ENCODE assay signal across 18 cellular contexts in the genomic region with DNA sequence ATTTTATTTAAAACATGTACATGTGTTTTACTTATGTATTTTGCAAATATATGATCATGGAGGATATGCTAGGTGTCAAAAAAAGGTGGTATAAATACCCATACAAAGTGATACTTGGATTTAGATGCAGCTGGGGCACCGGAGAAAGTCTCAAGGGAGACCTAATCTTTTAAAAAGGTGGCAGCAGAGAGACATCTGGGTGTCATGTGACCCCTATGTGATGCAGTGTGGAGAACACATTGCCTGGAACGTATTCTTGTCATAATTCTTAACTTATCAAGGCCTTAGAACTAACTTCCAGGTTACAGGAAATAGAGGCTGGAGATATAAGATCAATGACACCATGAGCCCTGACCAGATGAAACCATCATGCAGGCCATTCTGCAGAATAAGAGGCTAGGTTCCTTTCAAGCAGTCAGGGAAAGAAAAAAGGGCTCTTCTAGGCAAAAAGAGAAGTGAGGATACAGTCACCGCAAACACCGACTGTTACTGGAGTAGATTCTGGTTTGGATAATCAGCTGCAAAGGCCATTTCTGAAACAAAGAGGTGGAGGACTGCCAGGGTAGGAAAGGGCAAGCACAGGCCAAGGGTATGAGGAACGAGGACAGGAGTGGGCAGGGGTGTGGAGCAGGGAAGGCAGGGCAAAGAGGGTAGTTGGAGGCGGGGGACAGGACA.
DNase-seq lines count a peak whose midpoint lies in the region; ATAC-seq, FAIRE-seq and TF ChIP-seq lines count a peak whose summit lies in the region.
"Had no signal": no experiment of that assay in that cellular context is flagged by ENCODE, and none has a peak within 500 bp of the region (broad histone marks: within the 10 kb centered on the region; RNA-seq: fewer than 3 reads in every experiment).

No MANE protein-coding gene starts in this region.

- H3K27ac ChIP-seq in heart right ventricle (peak overlapping the region in 7 of 10 donors; percentile 13 to 80 (median 39)), OCI-LY1 (ENCODE audit: low read depth, low read length, poor library complexity, severe bottlenecking) (peak overlapping the region; percentile 83)
- H3K27ac ChIP-seq: adrenal gland, epithelial cell of prostate, gastrocnemius medialis, thoracic aorta, VCaP had no signal

- H3K27me3 ChIP-seq in heart right ventricle, result no peaks in the 10 kb centered on the region
- no peaks in the 10 kb centered on the region for H3K27me3 ChIP-seq in OCI-LY1 (ENCODE audit: insufficient read depth, low read length)
- H3K27me3 ChIP-seq: adrenal gland, gastrocnemius medialis had no signal

- H3K4me1 Mint-ChIP-seq in dendritic cell treated with granulocyte-macrophage colony-stimulating factor and Interleukin-4, amounts not matched to agents 40 ng/mL and 50 ng/mL, for 4 days (ENCODE audit: low read depth), result peaks cover 74% of the 10 kb centered on the region
- H3K4me1 Mint-ChIP-seq in stimulated activated memory B cell treated with anti-CD40 and anti-IgM and Interleukin-4, amounts not matched to agents 10 μg/mL and 1 μg/mL and 100 μg/mL, for 72 hours, result peaks cover 53% of the 10 kb centered on the region

- H3K4me3 ChIP-seq in heart right ventricle (no peak overlapping the region), OCI-LY1 (ENCODE audit: low read depth, low read length, poor library complexity, severe bottlenecking) (no peak overlapping the region)
- H3K4me3 ChIP-seq: adrenal gland, gastrocnemius medialis, thoracic aorta had no signal

- H3K4me3 Mint-ChIP-seq in dendritic cell treated with granulocyte-macrophage colony-stimulating factor and Interleukin-4, amounts not matched to agents 40 ng/mL and 50 ng/mL, for 4 days, result no peak overlapping the region
- peak overlapping the region; percentile 9 for H3K4me3 Mint-ChIP-seq in stimulated activated memory B cell treated with anti-CD40 and anti-IgM and Interleukin-4, amounts not matched to agents 10 μg/mL and 1 μg/mL and 100 μg/mL, for 72 hours
- H3K4me3 Mint-ChIP-seq: activated CD4-positive, alpha-beta memory T cell treated with anti-CD3 and anti-CD28 coated beads for 36 hours; T-helper 1 cell treated with Interleukin-12 subunit alpha and Interleukin-12 subunit beta and Interleukin-4 antibody, amounts not matched to agents 30 μg/mL and 1 μg/mL, for 36 hours had no signal

- peaks cover 0 to 91% (median 7%) of the 10 kb centered on the region in 9 donors for H3K36me3 ChIP-seq in heart right ventricle
- peaks cover 100% of the 10 kb centered on the region for H3K36me3 ChIP-seq in OCI-LY1 (ENCODE audit: insufficient read depth, low read length)
- H3K36me3 ChIP-seq: adrenal gland, gastrocnemius medialis had no signal

- no peak for DNase-seq in heart right ventricle
- no peak for DNase-seq in left ventricle myocardium superior
- no peak for DNase-seq in NCI-H1417 treated with DMSO at 0.1 percent for 48 hours (lab: John Stamatoyannopoulos, UW)
- no peak for DNase-seq in ACHN
- DNase-seq in D721Med (ENCODE audit: insufficient read length, low spot score), result no peak
- DNase-seq: activated CD4-positive, alpha-beta memory T cell treated with anti-CD3 and anti-CD28 coated beads for 36 hours; activated T-cell treated with anti-CD3 and anti-CD28 coated beads, Interleukin-2, amount 50 U/mL, for 1 hour; adrenal gland; gastrocnemius medialis; NCI-H1092; stimulated activated CD4-positive, alpha-beta T cell treated with anti-CD3 and anti-CD28 coated beads, Interleukin-12 subunit alpha, Interleukin-12 subunit beta, amount 100 ng/mL, for 4 hours had no signal

- H3F3A ChIP-seq in OCI-LY1 (ENCODE audit: insufficient read depth, low read length), result no peaks in the 10 kb centered on the region

- H3K4me2 ChIP-seq in OCI-LY1 (ENCODE audit: low read length), result no peak overlapping the region

- ATAC-seq in heart right ventricle (peak in 1 of 8 donors; percentile 13), left ventricle myocardium superior (no peak)
- peak; percentile 42 for ATAC-seq in stimulated activated memory B cell treated with anti-CD40 and anti-IgM and Interleukin-4, amounts not matched to agents 10 μg/mL and 1 μg/mL and 100 μg/mL, for 72 hours
- ATAC-seq: gastrocnemius medialis had no signal

- 0 out of 2 replicates have a peak, but pooled peaks cover 7% of the 10 kb centered on the region for H3K79me2 ChIP-seq in OCI-LY1 (ENCODE audit: insufficient read depth, low read length)

- FAIRE-seq in D721Med (lab: Jason Lieb, UNC), result no peak

- H3K27ac Mint-ChIP-seq in dendritic cell treated with granulocyte-macrophage colony-stimulating factor and Interleukin-4, amounts not matched to agents 40 ng/mL and 50 ng/mL, for 4 days, result peak overlapping the region; percentile 81
- peak overlapping the region; percentile 62 for H3K27ac Mint-ChIP-seq in stimulated activated memory B cell treated with anti-CD40 and anti-IgM and Interleukin-4, amounts not matched to agents 10 μg/mL and 1 μg/mL and 100 μg/mL, for 72 hours
- H3K27ac Mint-ChIP-seq: activated CD4-positive, alpha-beta memory T cell treated with anti-CD3 and anti-CD28 coated beads for 36 hours; T-helper 1 cell treated with Interleukin-12 subunit alpha and Interleukin-12 subunit beta and Interleukin-4 antibody, amounts not matched to agents 30 μg/mL and 1 μg/mL, for 36 hours had no signal

- H4K20me1 ChIP-seq in OCI-LY1 (ENCODE audit: insufficient read depth, low read length), result no peaks in the 10 kb centered on the region

- peaks cover 71% of the 10 kb centered on the region for H3K36me3 Mint-ChIP-seq in dendritic cell treated with granulocyte-macrophage colony-stimulating factor and Interleukin-4, amounts not matched to agents 40 ng/mL and 50 ng/mL, for 4 days (ENCODE audit: low read depth)
- H3K36me3 Mint-ChIP-seq in stimulated activated memory B cell treated with anti-CD40 and anti-IgM and Interleukin-4, amounts not matched to agents 10 μg/mL and 1 μg/mL and 100 μg/mL, for 72 hours, result peaks cover 88% of the 10 kb centered on the region

- intact Hi-C loops in heart right ventricle (cut with DNase I) (loop anchor here in 1 of 10 donors (5.0 to 10.0 kb wide), 2 partner anchors 53 to 149 kb away; partner anchors contain the start of gene RFTN1), left ventricle myocardium superior (cut with micrococcal nuclease) (no loop called here)
- intact Hi-C loops in dendritic cell treated with granulocyte-macrophage colony-stimulating factor and Interleukin-4, amounts not matched to agents 40 ng/mL and 50 ng/mL, for 4 days (cut with micrococcal nuclease), result no loop called here

- no peaks in the 10 kb centered on the region for H3K27me3 Mint-ChIP-seq in dendritic cell treated with granulocyte-macrophage colony-stimulating factor and Interleukin-4, amounts not matched to agents 40 ng/mL and 50 ng/mL, for 4 days
- no peaks in the 10 kb centered on the region for H3K27me3 Mint-ChIP-seq in stimulated activated memory B cell treated with anti-CD40 and anti-IgM and Interleukin-4, amounts not matched to agents 10 μg/mL and 1 μg/mL and 100 μg/mL, for 72 hours
- H3K27me3 Mint-ChIP-seq: activated CD4-positive, alpha-beta memory T cell treated with anti-CD3 and anti-CD28 coated beads for 36 hours had no signal

- 61 to 72% methylated on average over 6 of the region's 6 CpGs for WGBS in heart right ventricle, 2 donors

- no peaks in the 10 kb centered on the region for H3K9me3 ChIP-seq in heart right ventricle
- no peaks in the 10 kb centered on the region for H3K9me3 ChIP-seq in OCI-LY1 (ENCODE audit: low read length)
- H3K9me3 ChIP-seq: adrenal gland, gastrocnemius medialis, thoracic aorta had no signal

- in situ Hi-C loops in ACHN (cut with HindIII; ENCODE audit: low pct_ligation_motif_present, low pct_unique_long_range_greater_than_20kb, low sequenced_read_pairs), result no loop called here

- no peak overlapping the region for H2AFZ ChIP-seq in OCI-LY1 (ENCODE audit: low read length)

- no peak for TF ChIP-seq CTCF in heart right ventricle (IDR thresholded peaks at IDR 0.05)
- no peak for TF ChIP-seq CTCF in OCI-LY1 (IDR thresholded peaks at IDR 0.05; ENCODE audit: low read length)
- no peak for TF ChIP-seq CTCF in D721Med (IDR thresholded peaks at IDR 0.05; ENCODE audit: insufficient read depth, missing control alignments)

- no peaks in the 10 kb centered on the region for H3K9me3 Mint-ChIP-seq in dendritic cell treated with granulocyte-macrophage colony-stimulating factor and Interleukin-4, amounts not matched to agents 40 ng/mL and 50 ng/mL, for 4 days
- no peaks in the 10 kb centered on the region for H3K9me3 Mint-ChIP-seq in stimulated activated memory B cell treated with anti-CD40 and anti-IgM and Interleukin-4, amounts not matched to agents 10 μg/mL and 1 μg/mL and 100 μg/mL, for 72 hours
- H3K9me3 Mint-ChIP-seq: activated CD4-positive, alpha-beta memory T cell treated with anti-CD3 and anti-CD28 coated beads for 36 hours; T-helper 1 cell treated with Interleukin-12 subunit alpha and Interleukin-12 subunit beta and Interleukin-4 antibody, amounts not matched to agents 30 μg/mL and 1 μg/mL, for 36 hours had no signal

- no peaks in the 10 kb centered on the region for H3K9me2 ChIP-seq in OCI-LY1 (ENCODE audit: low read depth, low read length)

- H3K4me1 ChIP-seq in heart right ventricle, result peaks cover 3 to 74% (median 31%) of the 10 kb centered on the region in 9 donors
- H3K4me1 ChIP-seq in OCI-LY1 (ENCODE audit: insufficient read depth, low read length, severe bottlenecking), result peaks cover 32% of the 10 kb centered on the region
- H3K4me1 ChIP-seq: adrenal gland had no signal

- no peak overlapping the region; the same call in 1 of the 2 replicates for H3K9ac ChIP-seq in OCI-LY1 (ENCODE audit: low read length)
